9 cellular contexts compared by ENCODE assay signal in the genomic region with DNA sequence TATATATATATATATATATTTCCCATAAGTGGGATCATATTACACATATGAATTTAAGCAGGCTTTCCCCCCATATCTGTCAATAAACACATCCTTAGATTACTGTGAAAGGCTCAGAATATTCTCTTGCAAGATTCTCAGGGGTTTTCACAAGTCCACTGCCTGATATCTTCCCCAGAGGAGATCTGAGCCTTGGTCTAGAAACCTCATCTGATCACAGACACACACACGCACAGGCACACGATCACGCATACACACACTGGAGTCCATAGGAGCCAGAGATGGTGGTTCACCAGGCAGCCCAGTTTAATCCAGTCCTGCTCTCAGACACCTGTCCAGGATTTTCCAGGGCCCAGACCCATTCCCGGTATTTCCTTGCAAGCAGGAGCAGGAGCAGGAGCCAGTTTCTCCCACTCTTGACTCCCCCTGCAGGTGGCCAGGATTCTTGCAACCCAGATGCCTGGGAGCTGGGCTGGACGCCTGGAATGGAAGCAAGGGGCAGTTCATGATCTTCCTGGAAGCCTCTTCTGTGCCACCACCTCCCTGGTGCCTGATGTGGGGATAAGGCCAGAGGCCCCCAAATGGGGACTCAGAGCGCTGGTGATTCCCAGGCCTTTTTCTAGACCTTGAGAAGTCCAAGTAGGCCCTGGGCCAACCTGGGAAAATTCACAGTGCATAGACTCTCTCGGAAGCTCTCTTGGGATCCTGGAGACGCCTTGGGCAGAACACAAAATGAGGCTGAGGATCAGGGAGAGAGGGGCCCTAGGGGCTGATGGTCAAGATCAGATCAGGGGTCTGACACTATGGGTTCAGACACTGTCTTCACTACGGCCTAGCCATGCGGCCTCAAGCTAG. TPM values are rescaled to one million over a fixed set of nuclear protein-coding genes. Genes with fewer than 3 reads are reported as not detected.
A peak's percentile ranks its signal among the peaks of the same experiment; 100 is the strongest.
DNase-seq lines count a peak whose midpoint lies in the region; ATAC-seq and TF ChIP-seq lines count a peak whose summit lies in the region.
"Had no signal": no experiment of that assay in that cellular context is flagged by ENCODE, and none has a peak within 500 bp of the region (broad histone marks: within the 10 kb centered on the region; RNA-seq: fewer than 3 reads in every experiment).

No MANE protein-coding gene starts in this region.

- POLR2A ChIA-PET in activated CD4-positive, alpha-beta memory T cell treated with anti-CD3 and anti-CD28 coated beads for 36 hours (lab: Charles Lee) = no interaction called here
- POLR2A ChIA-PET in activated CD4-positive, alpha-beta memory T cell treated with anti-CD3 and anti-CD28 coated beads, Interleukin-2, amount 10 ng/mL, durations not matched to agents 7 days and 5 days (lab: Charles Lee) = no interaction called here

- H3K36me3 Mint-ChIP-seq in activated CD4-positive, alpha-beta memory T cell treated with anti-CD3 and anti-CD28 coated beads for 36 hours = no peaks in the 10 kb centered on the region
- no peaks in the 10 kb centered on the region for H3K36me3 Mint-ChIP-seq in activated CD4-positive, alpha-beta memory T cell treated with anti-CD3 and anti-CD28 coated beads, Interleukin-2, amount 10 ng/mL, durations not matched to agents 7 days and 5 days (ENCODE audit: low read depth)
- H3K36me3 Mint-ChIP-seq in T-helper 17 cell (ENCODE audit: low read depth) = peaks cover 3% of the 10 kb centered on the region
- no peaks in the 10 kb centered on the region for H3K36me3 Mint-ChIP-seq in T-helper 2 cell treated with Interferon-gamma antibody and Interleukin-4, amounts not matched to agents 5 μg/mL and 100 μg/mL, for 36 hours (ENCODE audit: low read depth)
- H3K36me3 Mint-ChIP-seq: activated naive CD8-positive, alpha-beta T cell treated with anti-CD3 and anti-CD28 coated beads, Interleukin-2, amount 10 ng/mL, durations not matched to agents 7 days and 5 days had no signal

- H3K9ac ChIP-seq in fibroblast of lung (ENCODE audit: insufficient read depth, low read length) = no peak overlapping the region

- no peak overlapping the region for H3K4me3 Mint-ChIP-seq in activated CD4-positive, alpha-beta memory T cell treated with anti-CD3 and anti-CD28 coated beads for 36 hours
- no peak overlapping the region for H3K4me3 Mint-ChIP-seq in activated CD4-positive, alpha-beta memory T cell treated with anti-CD3 and anti-CD28 coated beads, Interleukin-2, amount 10 ng/mL, durations not matched to agents 7 days and 5 days
- H3K4me3 Mint-ChIP-seq in T-helper 17 cell = peak overlapping the region; percentile 68
- no peak overlapping the region for H3K4me3 Mint-ChIP-seq in T-helper 2 cell treated with Interferon-gamma antibody and Interleukin-4, amounts not matched to agents 5 μg/mL and 100 μg/mL, for 36 hours
- H3K4me3 Mint-ChIP-seq: activated naive CD8-positive, alpha-beta T cell treated with anti-CD3 and anti-CD28 coated beads, Interleukin-2, amount 10 ng/mL, durations not matched to agents 7 days and 5 days had no signal

- no peak overlapping the region for H3K27ac ChIP-seq in fibroblast of lung (ENCODE audit: insufficient read depth, low read length)

- no peak overlapping the region for H2AFZ ChIP-seq in fibroblast of lung (ENCODE audit: low read length)

- no peak overlapping the region for H3K4me3 ChIP-seq in fibroblast of lung (replicated peaks in 1 of 4; ENCODE audit: control extremely low read depth in 1 of 4, insufficient read depth in 1 of 4, low read depth in 3 of 4, low read length in 4 of 4)

- no peaks in the 10 kb centered on the region for H3K79me2 ChIP-seq in fibroblast of lung (ENCODE audit: control insufficient read depth, insufficient read depth, low read length)

- no peaks in the 10 kb centered on the region for H3K36me3 ChIP-seq in fibroblast of lung (ENCODE audit: control insufficient read depth, insufficient read depth, low read length)

- TF ChIP-seq CTCF in fibroblast of lung (conservative IDR thresholded peaks at IDR 0.05 in 1 of 2, IDR thresholded peaks at IDR 0.05 in 1 of 2; ENCODE audit: low read depth in 1 of 2, low read length in 2 of 2) = peak; percentile 87 to 94

- H3K27me3 Mint-ChIP-seq in activated CD4-positive, alpha-beta memory T cell treated with anti-CD3 and anti-CD28 coated beads for 36 hours = no peaks in the 10 kb centered on the region
- H3K27me3 Mint-ChIP-seq in activated CD4-positive, alpha-beta memory T cell treated with anti-CD3 and anti-CD28 coated beads, Interleukin-2, amount 10 ng/mL, durations not matched to agents 7 days and 5 days = no peaks in the 10 kb centered on the region
- H3K27me3 Mint-ChIP-seq in T-helper 17 cell = no peaks in the 10 kb centered on the region
- no peaks in the 10 kb centered on the region for H3K27me3 Mint-ChIP-seq in T-helper 2 cell treated with Interferon-gamma antibody and Interleukin-4, amounts not matched to agents 5 μg/mL and 100 μg/mL, for 36 hours (ENCODE audit: low read depth)
- H3K27me3 Mint-ChIP-seq: activated naive CD8-positive, alpha-beta T cell treated with anti-CD3 and anti-CD28 coated beads, Interleukin-2, amount 10 ng/mL, durations not matched to agents 7 days and 5 days had no signal

- CTCF ChIA-PET in activated CD4-positive, alpha-beta memory T cell treated with anti-CD3 and anti-CD28 coated beads for 36 hours (lab: Charles Lee) = interaction anchor here (0.8 to 9.1 kb wide), 14 partner anchors 9 to 884 kb away, joined by 3 to 127 read pairs (median 3); no protein-coding TSS in a partner anchor
- CTCF ChIA-PET in activated CD4-positive, alpha-beta memory T cell treated with anti-CD3 and anti-CD28 coated beads, Interleukin-2, amount 10 ng/mL, durations not matched to agents 7 days and 5 days (lab: Charles Lee) = interaction anchor here (0.6 to 6.6 kb wide), 6 partner anchors 8 to 279 kb away, joined by 3 to 72 read pairs (median 3); no protein-coding TSS in a partner anchor

- intact Hi-C loops in activated CD4-positive, alpha-beta memory T cell treated with anti-CD3 and anti-CD28 coated beads for 36 hours (cut with micrococcal nuclease) = no loop called here

- H3K27me3 ChIP-seq in fibroblast of lung (ENCODE audit: control insufficient read depth, insufficient read depth, low read length) = no peaks in the 10 kb centered on the region

- H3K4me2 ChIP-seq in fibroblast of lung (ENCODE audit: extremely low read depth, insufficient read depth, low read length) = no peak overlapping the region

- H4K20me1 ChIP-seq in fibroblast of lung (ENCODE audit: control insufficient read depth, extremely low read depth, insufficient read depth, low read length) = no peaks in the 10 kb centered on the region

- H3K4me1 ChIP-seq in fibroblast of lung (ENCODE audit: control insufficient read depth, extremely low read depth, insufficient read depth, low read length) = peaks cover under 1% of the 10 kb centered on the region

- H3K9me3 ChIP-seq in T-helper 17 cell (ENCODE audit: control insufficient read depth, low read length, poor library complexity, severe bottlenecking) (no peaks in the 10 kb centered on the region), fibroblast of lung (ENCODE audit: control insufficient read depth, insufficient read depth, low read depth, low read length) (no peaks in the 10 kb centered on the region)

- H3K27ac Mint-ChIP-seq in activated CD4-positive, alpha-beta memory T cell treated with anti-CD3 and anti-CD28 coated beads for 36 hours = no peak overlapping the region
- no peak overlapping the region for H3K27ac Mint-ChIP-seq in activated CD4-positive, alpha-beta memory T cell treated with anti-CD3 and anti-CD28 coated beads, Interleukin-2, amount 10 ng/mL, durations not matched to agents 7 days and 5 days
- no peak overlapping the region for H3K27ac Mint-ChIP-seq in T-helper 17 cell
- no peak overlapping the region for H3K27ac Mint-ChIP-seq in T-helper 2 cell treated with Interferon-gamma antibody and Interleukin-4, amounts not matched to agents 5 μg/mL and 100 μg/mL, for 36 hours
- H3K27ac Mint-ChIP-seq: activated naive CD8-positive, alpha-beta T cell treated with anti-CD3 and anti-CD28 coated beads, Interleukin-2, amount 10 ng/mL, durations not matched to agents 7 days and 5 days had no signal

- peak; percentile 39 for DNase-seq in activated CD4-positive, alpha-beta memory T cell treated with anti-CD3 and anti-CD28 coated beads for 36 hours
- DNase-seq in activated CD4-positive, alpha-beta memory T cell treated with anti-CD3 and anti-CD28 coated beads, Interleukin-2, amount 10 ng/mL, durations not matched to agents 7 days and 5 days = no peak
- DNase-seq in NCI-H1105 (lab: John Stamatoyannopoulos, UW) (peak; percentile 36), T-helper 17 cell (no peak), fibroblast of lung (ENCODE audit: low read depth in 2 of 2) (peak; percentile 59 to 73), nucleus accumbens (lab: John Stamatoyannopoulos, UW) (peak in 32 of 56 donors; percentile 2 to 58 (median 18))
- no peak for DNase-seq in T-helper 2 cell treated with Interferon-gamma antibody and Interleukin-4, amounts not matched to agents 5 μg/mL and 100 μg/mL, for 36 hours (ENCODE audit: low spot score)
- DNase-seq: activated naive CD8-positive, alpha-beta T cell treated with anti-CD3 and anti-CD28 coated beads, Interleukin-2, amount 10 ng/mL, durations not matched to agents 7 days and 5 days had no signal

- H3K9me3 Mint-ChIP-seq in activated CD4-positive, alpha-beta memory T cell treated with anti-CD3 and anti-CD28 coated beads for 36 hours = no peaks in the 10 kb centered on the region
- no peaks in the 10 kb centered on the region for H3K9me3 Mint-ChIP-seq in activated CD4-positive, alpha-beta memory T cell treated with anti-CD3 and anti-CD28 coated beads, Interleukin-2, amount 10 ng/mL, durations not matched to agents 7 days and 5 days
- H3K9me3 Mint-ChIP-seq in T-helper 2 cell treated with Interferon-gamma antibody and Interleukin-4, amounts not matched to agents 5 μg/mL and 100 μg/mL, for 36 hours = no peaks in the 10 kb centered on the region
- H3K9me3 Mint-ChIP-seq: activated naive CD8-positive, alpha-beta T cell treated with anti-CD3 and anti-CD28 coated beads, Interleukin-2, amount 10 ng/mL, durations not matched to agents 7 days and 5 days had no signal

- ATAC-seq in T-helper 17 cell = no peak
- no peak for ATAC-seq in HG03439 (IDR thresholded peaks at IDR 0.05; ENCODE audit: unreplicated experiment)

- peaks cover 12% of the 10 kb centered on the region for H3K4me1 Mint-ChIP-seq in activated CD4-positive, alpha-beta memory T cell treated with anti-CD3 and anti-CD28 coated beads for 36 hours (ENCODE audit: low read depth)
- H3K4me1 Mint-ChIP-seq in activated CD4-positive, alpha-beta memory T cell treated with anti-CD3 and anti-CD28 coated beads, Interleukin-2, amount 10 ng/mL, durations not matched to agents 7 days and 5 days = peaks cover 12% of the 10 kb centered on the region
- peaks cover 10% of the 10 kb centered on the region for H3K4me1 Mint-ChIP-seq in T-helper 17 cell
- peaks cover 7% of the 10 kb centered on the region for H3K4me1 Mint-ChIP-seq in T-helper 2 cell treated with Interferon-gamma antibody and Interleukin-4, amounts not matched to agents 5 μg/mL and 100 μg/mL, for 36 hours (ENCODE audit: low read depth)

RNA-seq across cellular contexts. Expression of a gene that starts 16.5 kb away (rescaled TPM):
- not detected for total RNA-seq in activated CD4-positive, alpha-beta memory T cell treated with anti-CD3 and anti-CD28 coated beads for 36 hours
- total RNA-seq in activated CD4-positive, alpha-beta memory T cell treated with anti-CD3 and anti-CD28 coated beads, Interleukin-2, amount 10 ng/mL, durations not matched to agents 7 days and 5 days = not detected
- total RNA-seq in T-helper 17 cell (not detected), fibroblast of lung (not detected in 2 replicates)
- not detected in 2 replicates for polyA plus RNA-seq in fibroblast of lung
- polyA plus RNA-seq in fibroblast of lung (2012) = not detected in 2 replicates
- polyA minus RNA-seq in fibroblast of lung (ENCODE audit: low replicate concordance) = not detected in 2 replicates
- total RNA-seq: activated naive CD8-positive, alpha-beta T cell treated with anti-CD3 and anti-CD28 coated beads, Interleukin-2, amount 10 ng/mL, durations not matched to agents 7 days and 5 days had no signal

RNA-seq across cellular contexts. Expression of a gene that starts 31.2 kb away (rescaled TPM):
- total RNA-seq in activated CD4-positive, alpha-beta memory T cell treated with anti-CD3 and anti-CD28 coated beads for 36 hours = not detected
- not detected for total RNA-seq in activated CD4-positive, alpha-beta memory T cell treated with anti-CD3 and anti-CD28 coated beads, Interleukin-2, amount 10 ng/mL, durations not matched to agents 7 days and 5 days
- total RNA-seq in T-helper 17 cell (not detected), fibroblast of lung (not detected in 2 replicates)
- not detected in 2 replicates for polyA plus RNA-seq in fibroblast of lung
- not detected in 2 replicates for polyA plus RNA-seq in fibroblast of lung (2012)
- polyA minus RNA-seq in fibroblast of lung (ENCODE audit: low replicate concordance) = not detected in 2 replicates
- total RNA-seq: activated naive CD8-positive, alpha-beta T cell treated with anti-CD3 and anti-CD28 coated beads, Interleukin-2, amount 10 ng/mL, durations not matched to agents 7 days and 5 days had no signal

RNA-seq across cellular contexts. Expression of a gene that starts 39.6 kb away (rescaled TPM):
- total RNA-seq in activated CD4-positive, alpha-beta memory T cell treated with anti-CD3 and anti-CD28 coated beads for 36 hours = under 1 TPM; 0.51 to 0.67 TPM
- under 1 TPM; 0.33 to 0.65 TPM for total RNA-seq in activated CD4-positive, alpha-beta memory T cell treated with anti-CD3 and anti-CD28 coated beads, Interleukin-2, amount 10 ng/mL, durations not matched to agents 7 days and 5 days
- 1 to 10 TPM in 1 of 2 donors, under 1 TPM in 1; 0.67 to 3.2 TPM for total RNA-seq in T-helper 17 cell
- 0.66 and 1.5 TPM in 2 replicates for total RNA-seq in fibroblast of lung
- polyA plus RNA-seq in fibroblast of lung = 2.5 and 16.3 TPM in 2 replicates
- polyA plus RNA-seq in fibroblast of lung (2012) = 3.0 and 21.1 TPM in 2 replicates
- polyA minus RNA-seq in fibroblast of lung (ENCODE audit: low replicate concordance) = 2.4 and 13.1 TPM in 2 replicates

RNA-seq across cellular contexts. Expression of a gene that starts 51.4 kb away (rescaled TPM):
- not detected for total RNA-seq in activated CD4-positive, alpha-beta memory T cell treated with anti-CD3 and anti-CD28 coated beads for 36 hours
- not detected for total RNA-seq in activated CD4-positive, alpha-beta memory T cell treated with anti-CD3 and anti-CD28 coated beads, Interleukin-2, amount 10 ng/mL, durations not matched to agents 7 days and 5 days
- total RNA-seq in T-helper 17 cell = not detected
- under 0.01 TPM in 2 replicates for total RNA-seq in fibroblast of lung
- polyA plus RNA-seq in fibroblast of lung = 0.17 and 0.23 TPM in 2 replicates
- polyA plus RNA-seq in fibroblast of lung (2012) = 0.07 and 0.09 TPM in 2 replicates
- polyA minus RNA-seq in fibroblast of lung (ENCODE audit: low replicate concordance) = not detected in 2 replicates
- total RNA-seq: activated naive CD8-positive, alpha-beta T cell treated with anti-CD3 and anti-CD28 coated beads, Interleukin-2, amount 10 ng/mL, durations not matched to agents 7 days and 5 days had no signal

Comparison
In these comparisons a context has a peak if more than half of its experiments do, and no peak if none do; other contexts are left out.
1. DNase-seq: peak in activated CD4-positive, alpha-beta memory T cell treated with anti-CD3 and anti-CD28 coated beads for 36 hours (single experiment), NCI-H1105 (single experiment), fibroblast of lung (2 of 2) and nucleus accumbens (32 of 56); none in activated CD4-positive, alpha-beta memory T cell treated with anti-CD3 and anti-CD28 coated beads, Interleukin-2, amount 10 ng/mL, durations not matched to agents 7 days and 5 days (single experiment), T-helper 17 cell (0 of 3) and T-helper 2 cell treated with Interferon-gamma antibody and Interleukin-4, amounts not matched to agents 5 μg/mL and 100 μg/mL, for 36 hours (single experiment).